In the genomic region with DNA sequence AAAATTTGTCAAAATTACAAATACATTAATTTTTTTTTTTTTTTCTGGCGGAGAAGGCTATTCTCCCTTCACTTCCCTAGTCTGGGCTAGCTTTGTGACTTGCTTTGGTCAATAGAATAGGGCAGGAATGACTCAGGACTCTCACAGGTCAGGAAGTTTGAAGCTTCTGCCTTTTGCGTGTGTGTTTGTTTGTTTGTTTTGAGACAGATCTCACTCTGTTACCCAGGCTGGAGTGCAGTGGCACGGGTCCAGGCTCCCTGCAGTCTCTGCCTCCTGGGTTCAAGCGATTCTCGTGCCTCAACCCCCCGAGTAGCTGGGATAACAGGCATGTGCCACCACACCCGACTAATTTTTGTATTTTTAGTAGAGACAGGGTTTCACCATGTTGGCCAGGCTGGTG, we compare ENCODE assay signal across 1 cellular context.
TF ChIP-seq lines count a peak whose summit lies in the region.

No MANE protein-coding gene starts in this region.

TF ChIP-seq in IMR-90, 13 proteins besides CTCF, POLR2A, EP300 and RAD21:
- TF ChIP-seq MAFK (IDR thresholded peaks at IDR 0.05; ENCODE audit: low read depth, low read length), result no peak
- TF ChIP-seq MAZ (IDR thresholded peaks at IDR 0.05; ENCODE audit: borderline replicate concordance, low read depth, low read length), result no peak
- no peak for TF ChIP-seq NFE2L2 (IDR thresholded peaks at IDR 0.05; ENCODE audit: low read depth, low read length)
- TF ChIP-seq SMC3 (IDR thresholded peaks at IDR 0.05; ENCODE audit: low read depth, low read length), result no peak
- TF ChIP-seq RCOR1 (IDR thresholded peaks at IDR 0.05; ENCODE audit: insufficient replicate concordance, low read length), result no peak
- TF ChIP-seq FOS (IDR thresholded peaks at IDR 0.05; ENCODE audit: low read depth, low read length), result no peak
- TF ChIP-seq ELK1 (IDR thresholded peaks at IDR 0.05; ENCODE audit: borderline replicate concordance, low read depth, low read length), result no peak
- TF ChIP-seq RFX5 (IDR thresholded peaks at IDR 0.05; ENCODE audit: low read depth, low read length), result no peak
- TF ChIP-seq CEBPB (IDR thresholded peaks at IDR 0.05; ENCODE audit: low read depth, low read length), result no peak
- no peak for TF ChIP-seq CHD1 (IDR thresholded peaks at IDR 0.05; ENCODE audit: low read depth, low read length)
- TF ChIP-seq MXI1 (IDR thresholded peaks at IDR 0.05; ENCODE audit: borderline replicate concordance, low read depth, low read length), result no peak
- TF ChIP-seq, protein P1, sequence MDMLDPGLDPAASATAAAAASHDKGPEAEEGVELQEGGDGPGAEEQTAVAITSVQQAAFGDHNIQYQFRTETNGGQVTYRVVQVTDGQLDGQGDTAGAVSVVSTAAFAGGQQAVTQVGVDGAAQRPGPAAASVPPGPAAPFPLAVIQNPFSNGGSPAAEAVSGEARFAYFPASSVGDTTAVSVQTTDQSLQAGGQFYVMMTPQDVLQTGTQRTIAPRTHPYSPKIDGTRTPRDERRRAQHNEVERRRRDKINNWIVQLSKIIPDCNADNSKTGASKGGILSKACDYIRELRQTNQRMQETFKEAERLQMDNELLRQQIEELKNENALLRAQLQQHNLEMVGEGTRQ (IDR thresholded peaks at IDR 0.05; ENCODE audit: low read depth, low read length), result no peak
- TF ChIP-seq BHLHE40 (IDR thresholded peaks at IDR 0.05; ENCODE audit: low read depth, low read length), result no peak
